Comparison of ENCODE assay signal across 9 cellular contexts in the genomic region with DNA sequence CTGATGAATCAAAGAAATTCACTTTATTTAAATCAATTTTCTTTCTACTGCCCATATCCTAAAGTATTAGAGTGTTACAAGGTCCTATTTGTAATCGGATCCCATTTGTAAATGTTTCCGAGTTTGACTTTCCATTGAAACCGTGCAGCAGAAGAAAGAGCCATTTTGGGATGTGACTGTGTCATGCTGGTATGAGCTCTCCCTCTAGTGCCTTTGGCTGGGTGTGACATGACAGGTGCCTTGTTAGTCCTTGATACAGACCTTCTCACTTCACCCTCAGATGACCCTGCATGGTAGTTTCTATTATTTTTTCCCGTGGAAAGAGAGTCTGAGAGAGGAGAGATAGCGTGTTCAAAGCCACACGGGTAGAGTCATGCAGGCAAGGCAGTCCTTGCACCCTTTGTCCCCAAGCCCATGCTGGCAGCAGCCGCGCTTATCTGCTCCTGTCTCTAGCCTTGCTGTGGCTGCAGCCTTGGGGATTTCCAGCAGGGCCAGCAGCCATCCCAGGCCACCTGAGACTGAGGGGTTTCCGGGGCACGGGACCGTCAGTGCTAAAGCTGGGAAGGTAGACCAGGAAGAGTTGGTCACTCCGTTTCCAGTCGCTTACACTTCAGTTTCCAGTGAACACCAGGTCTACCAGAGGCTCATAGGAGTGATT. TPM values are rescaled to one million over a fixed set of nuclear protein-coding genes. Genes with fewer than 3 reads are reported as not detected.
DNase-seq lines count a peak whose midpoint lies in the region; ATAC-seq and TF ChIP-seq lines count a peak whose summit lies in the region.
"Had no signal": no experiment of that assay in that cellular context is flagged by ENCODE, and none has a peak within 500 bp of the region (broad histone marks: within the 10 kb centered on the region; RNA-seq: fewer than 3 reads in every experiment).

No MANE protein-coding gene starts in this region.

- H3K9me3 ChIP-seq in OCI-LY3 (ENCODE audit: insufficient read depth, low read length) (no peaks in the 10 kb centered on the region), fibroblast of lung (ENCODE audit: control insufficient read depth, insufficient read depth, low read depth, low read length) (no peaks in the 10 kb centered on the region), stomach (no peaks in the 10 kb centered on the region)
- H3K9me3 ChIP-seq: ascending aorta had no signal

- ATAC-seq in HG03439 (IDR thresholded peaks at IDR 0.05; ENCODE audit: unreplicated experiment): no peak
- no peak for ATAC-seq in GM18861 (IDR thresholded peaks at IDR 0.05; ENCODE audit: unreplicated experiment)

- DNase-seq in AG08395 (ENCODE audit: low spot score): peak; percentile 60
- no peak for DNase-seq in fibroblast of lung (ENCODE audit: low read depth in 2 of 2)
- DNase-seq in stomach: peak; percentile 47
- DNase-seq in NCI-H1048 (lab: John Stamatoyannopoulos, UW): no peak

- TF ChIP-seq CTCF in GM12875 (IDR thresholded peaks at IDR 0.05; ENCODE audit: borderline replicate concordance, insufficient read depth, low read depth, low read length) (peak; percentile 41), OCI-LY3 (IDR thresholded peaks at IDR 0.05; ENCODE audit: low read depth, low read length) (peak; percentile 76), fibroblast of lung (conservative IDR thresholded peaks at IDR 0.05 in 1 of 2, IDR thresholded peaks at IDR 0.05 in 1 of 2; ENCODE audit: low read depth in 1 of 2, low read length in 2 of 2) (peak; percentile 23 to 38), stomach (IDR thresholded peaks at IDR 0.05) (peak in 4 of 7 experiments; percentile 20 to 51 (median 34))

- H4K20me1 ChIP-seq in OCI-LY3 (ENCODE audit: insufficient read depth, low read length) (no peaks in the 10 kb centered on the region), fibroblast of lung (ENCODE audit: control insufficient read depth, extremely low read depth, insufficient read depth, low read length) (no peaks in the 10 kb centered on the region)

- H3K4me3 ChIP-seq in GM12875 (ENCODE audit: low read depth, low read length) (no peak overlapping the region), OCI-LY3 (ENCODE audit: low read length) (peak overlapping the region; percentile 35), fibroblast of lung (replicated peaks in 1 of 4; ENCODE audit: control extremely low read depth in 1 of 4, insufficient read depth in 1 of 4, low read depth in 3 of 4, low read length in 4 of 4) (no peak overlapping the region), stomach (no peak overlapping the region)
- H3K4me3 ChIP-seq: ascending aorta had no signal

- H3K9ac ChIP-seq in OCI-LY3 (ENCODE audit: low read length) (no peak overlapping the region), fibroblast of lung (ENCODE audit: insufficient read depth, low read length) (no peak overlapping the region)

- H3K79me2 ChIP-seq in OCI-LY3 (ENCODE audit: low read length) (no peaks in the 10 kb centered on the region), fibroblast of lung (ENCODE audit: control insufficient read depth, insufficient read depth, low read length) (no peaks in the 10 kb centered on the region)

- H3K4me1 ChIP-seq in OCI-LY3 (ENCODE audit: low read length) (peaks cover 28% of the 10 kb centered on the region), fibroblast of lung (ENCODE audit: control insufficient read depth, extremely low read depth, insufficient read depth, low read length) (no peaks in the 10 kb centered on the region), stomach (peaks cover 0 to 6% (median 2%) of the 10 kb centered on the region in 4 donors)
- H3K4me1 ChIP-seq: ascending aorta had no signal

- H3K27me3 ChIP-seq in OCI-LY3 (ENCODE audit: low read depth, low read length) (no peaks in the 10 kb centered on the region), fibroblast of lung (ENCODE audit: control insufficient read depth, insufficient read depth, low read length) (no peaks in the 10 kb centered on the region), stomach (no peaks in the 10 kb centered on the region)
- H3K27me3 ChIP-seq: ascending aorta had no signal

- H3K36me3 ChIP-seq in OCI-LY3 (replicated peaks; ENCODE audit: low read depth, low read length): no peaks in the 10 kb centered on the region
- no peaks in the 10 kb centered on the region for H3K36me3 ChIP-seq in fibroblast of lung (ENCODE audit: control insufficient read depth, insufficient read depth, low read length)
- peaks cover 4 to 25% (median 17%) of the 10 kb centered on the region in 4 donors for H3K36me3 ChIP-seq in stomach

- peak overlapping the region; percentile 52 for H3K4me2 ChIP-seq in OCI-LY3 (ENCODE audit: low read length)
- H3K4me2 ChIP-seq in fibroblast of lung (ENCODE audit: extremely low read depth, insufficient read depth, low read length): no peak overlapping the region

- H2AFZ ChIP-seq in OCI-LY3 (ENCODE audit: low read depth, low read length) (no peak overlapping the region), fibroblast of lung (ENCODE audit: low read length) (no peak overlapping the region)

- intact Hi-C loops in stomach (cut with DNase I; ENCODE audit: low total_unique reads): loop anchor here (10.0 kb wide), 1 partner anchor 138 kb away; no protein-coding TSS in a partner anchor

- H3K27ac ChIP-seq in OCI-LY3 (ENCODE audit: low read length): no peak overlapping the region
- no peak overlapping the region for H3K27ac ChIP-seq in fibroblast of lung (ENCODE audit: insufficient read depth, low read length)
- H3K27ac ChIP-seq in stomach: peak overlapping the region in 1 of 5 donors; percentile 8
- H3K27ac ChIP-seq: ascending aorta had no signal

- 33 to 56% (median 47%) methylated on average over 13 of the region's 13 CpGs for WGBS in stomach, 5 donors

- TF ChIP-seq POLR2A in stomach (IDR thresholded peaks at IDR 0.05): no peak

- TF ChIP-seq EP300 in stomach (IDR thresholded peaks at IDR 0.05): no peak

RNA-seq across cellular contexts. Expression of gene CHMP1B, which starts 21.4 kb away (rescaled TPM):
- total RNA-seq in fibroblast of lung: 45.7 and 49.7 TPM in 2 replicates
- polyA plus RNA-seq in fibroblast of lung: 26.3 and 26.5 TPM in 2 replicates
- 23.4 and 25.1 TPM in 2 replicates for polyA plus RNA-seq in fibroblast of lung (2012)
- polyA minus RNA-seq in fibroblast of lung (ENCODE audit: low replicate concordance): 14.8 and 17.4 TPM in 2 replicates
- 10 to 100 TPM; 17.9 to 96.0 (median 34.2) TPM for total RNA-seq in stomach
- 10 to 100 TPM; 37.0 to 45.8 (median 42.0) TPM for polyA plus RNA-seq in stomach

RNA-seq across cellular contexts. Expression of gene MPPE1, which starts 35.5 kb away (rescaled TPM):
- total RNA-seq in fibroblast of lung (29.7 and 32.1 TPM in 2 replicates), stomach (10 to 100 TPM; 15.2 to 82.0 (median 53.8) TPM)
- polyA plus RNA-seq in fibroblast of lung (16.5 and 23.3 TPM in 2 replicates), stomach (10 to 100 TPM; 17.3 to 20.6 (median 19.6) TPM)
- 15.1 and 19.0 TPM in 2 replicates for polyA plus RNA-seq in fibroblast of lung (2012)
- 2.5 and 18.7 TPM in 2 replicates for polyA minus RNA-seq in fibroblast of lung (ENCODE audit: low replicate concordance)

Comparison
In these comparisons a context has a peak if more than half of its experiments do, and no peak if none do; other contexts are left out.
1. DNase-seq: peak in AG08395 (single experiment) and stomach (single experiment); none in fibroblast of lung (0 of 2) and NCI-H1048 (single experiment).
2. Peak in every context shown above with its lines, with median percentiles within 50 percentile points of each other: CTCF ChIP-seq.